1 cellular context compared by ENCODE assay signal in the genomic region with DNA sequence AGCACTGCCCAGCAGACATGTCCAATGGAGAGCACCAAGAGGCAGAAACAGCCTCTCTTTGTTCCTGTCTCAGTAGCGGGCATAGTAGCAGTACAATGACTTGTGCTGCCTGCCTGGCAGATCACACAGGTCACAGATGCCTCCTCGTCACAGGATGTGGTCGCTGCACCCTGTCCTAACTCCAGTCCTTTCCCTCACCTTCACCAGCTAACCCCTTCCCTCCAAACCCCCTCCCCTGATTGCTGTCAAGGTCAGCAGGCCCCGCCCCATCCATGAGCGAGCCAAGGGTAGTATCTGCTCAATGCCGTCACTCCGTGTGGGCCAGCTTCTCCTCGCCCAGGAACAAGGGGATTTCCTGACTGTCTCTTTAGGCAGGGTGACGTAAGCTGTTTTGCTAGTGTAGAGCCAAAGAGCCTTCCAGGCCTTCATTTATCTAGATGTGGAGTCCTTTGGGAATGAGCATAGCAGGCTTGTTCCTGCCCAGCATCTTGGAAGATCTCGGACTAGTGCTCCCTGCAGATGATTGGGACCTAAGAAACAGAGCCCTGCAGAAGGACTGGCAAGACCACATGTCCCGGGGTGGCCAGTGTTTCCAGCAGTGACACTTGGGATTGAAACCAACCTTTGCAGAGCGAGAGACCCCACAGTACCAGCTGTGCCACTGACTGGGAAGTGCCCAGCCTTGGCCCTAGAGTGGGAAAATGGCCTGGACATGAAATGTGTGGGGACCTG.
TF ChIP-seq lines count a peak whose summit lies in the region.

No MANE protein-coding gene starts in this region.

TF ChIP-seq in K562, 482 proteins besides CTCF, POLR2A, EP300 and RAD21 (continued from another document):
- TF ChIP-seq, protein P1, sequence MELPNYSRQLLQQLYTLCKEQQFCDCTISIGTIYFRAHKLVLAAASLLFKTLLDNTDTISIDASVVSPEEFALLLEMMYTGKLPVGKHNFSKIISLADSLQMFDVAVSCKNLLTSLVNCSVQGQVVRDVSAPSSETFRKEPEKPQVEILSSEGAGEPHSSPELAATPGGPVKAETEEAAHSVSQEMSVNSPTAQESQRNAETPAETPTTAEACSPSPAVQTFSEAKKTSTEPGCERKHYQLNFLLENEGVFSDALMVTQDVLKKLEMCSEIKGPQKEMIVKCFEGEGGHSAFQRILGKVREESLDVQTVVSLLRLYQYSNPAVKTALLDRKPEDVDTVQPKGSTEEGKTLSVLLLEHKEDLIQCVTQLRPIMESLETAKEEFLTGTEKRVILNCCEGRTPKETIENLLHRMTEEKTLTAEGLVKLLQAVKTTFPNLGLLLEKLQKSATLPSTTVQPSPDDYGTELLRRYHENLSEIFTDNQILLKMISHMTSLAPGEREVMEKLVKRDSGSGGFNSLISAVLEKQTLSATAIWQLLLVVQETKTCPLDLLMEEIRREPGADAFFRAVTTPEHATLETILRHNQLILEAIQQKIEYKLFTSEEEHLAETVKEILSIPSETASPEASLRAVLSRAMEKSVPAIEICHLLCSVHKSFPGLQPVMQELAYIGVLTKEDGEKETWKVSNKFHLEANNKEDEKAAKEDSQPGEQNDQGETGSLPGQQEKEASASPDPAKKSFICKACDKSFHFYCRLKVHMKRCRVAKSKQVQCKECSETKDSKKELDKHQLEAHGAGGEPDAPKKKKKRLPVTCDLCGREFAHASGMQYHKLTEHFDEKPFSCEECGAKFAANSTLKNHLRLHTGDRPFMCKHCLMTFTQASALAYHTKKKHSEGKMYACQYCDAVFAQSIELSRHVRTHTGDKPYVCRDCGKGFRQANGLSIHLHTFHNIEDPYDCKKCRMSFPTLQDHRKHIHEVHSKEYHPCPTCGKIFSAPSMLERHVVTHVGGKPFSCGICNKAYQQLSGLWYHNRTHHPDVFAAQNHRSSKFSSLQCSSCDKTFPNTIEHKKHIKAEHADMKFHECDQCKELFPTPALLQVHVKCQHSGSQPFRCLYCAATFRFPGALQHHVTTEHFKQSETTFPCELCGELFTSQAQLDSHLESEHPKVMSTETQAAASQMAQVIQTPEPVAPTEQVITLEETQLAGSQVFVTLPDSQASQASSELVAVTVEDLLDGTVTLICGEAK (IDR thresholded peaks at IDR 0.05), result no peak
- TF ChIP-seq, protein P1 (CRISPR knock-in tag; IDR thresholded peaks at IDR 0.05), result no peak
- TF ChIP-seq TRIM28 (IDR thresholded peaks at IDR 0.05) (no peak), CTBP1 (IDR thresholded peaks at IDR 0.05; ENCODE audit: borderline replicate concordance) (no peak)
- TF ChIP-seq, protein P2, sequence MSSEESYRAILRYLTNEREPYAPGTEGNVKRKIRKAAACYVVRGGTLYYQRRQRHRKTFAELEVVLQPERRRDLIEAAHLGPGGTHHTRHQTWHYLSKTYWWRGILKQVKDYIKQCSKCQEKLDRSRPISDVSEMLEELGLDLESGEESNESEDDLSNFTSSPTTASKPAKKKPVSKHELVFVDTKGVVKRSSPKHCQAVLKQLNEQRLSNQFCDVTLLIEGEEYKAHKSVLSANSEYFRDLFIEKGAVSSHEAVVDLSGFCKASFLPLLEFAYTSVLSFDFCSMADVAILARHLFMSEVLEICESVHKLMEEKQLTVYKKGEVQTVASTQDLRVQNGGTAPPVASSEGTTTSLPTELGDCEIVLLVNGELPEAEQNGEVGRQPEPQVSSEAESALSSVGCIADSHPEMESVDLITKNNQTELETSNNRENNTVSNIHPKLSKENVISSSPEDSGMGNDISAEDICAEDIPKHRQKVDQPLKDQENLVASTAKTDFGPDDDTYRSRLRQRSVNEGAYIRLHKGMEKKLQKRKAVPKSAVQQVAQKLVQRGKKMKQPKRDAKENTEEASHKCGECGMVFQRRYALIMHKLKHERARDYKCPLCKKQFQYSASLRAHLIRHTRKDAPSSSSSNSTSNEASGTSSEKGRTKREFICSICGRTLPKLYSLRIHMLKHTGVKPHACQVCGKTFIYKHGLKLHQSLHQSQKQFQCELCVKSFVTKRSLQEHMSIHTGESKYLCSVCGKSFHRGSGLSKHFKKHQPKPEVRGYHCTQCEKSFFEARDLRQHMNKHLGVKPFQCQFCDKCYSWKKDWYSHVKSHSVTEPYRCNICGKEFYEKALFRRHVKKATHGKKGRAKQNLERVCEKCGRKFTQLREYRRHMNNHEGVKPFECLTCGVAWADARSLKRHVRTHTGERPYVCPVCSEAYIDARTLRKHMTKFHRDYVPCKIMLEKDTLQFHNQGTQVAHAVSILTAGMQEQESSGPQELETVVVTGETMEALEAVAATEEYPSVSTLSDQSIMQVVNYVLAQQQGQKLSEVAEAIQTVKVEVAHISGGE (CRISPR knock-in tag; IDR thresholded peaks at IDR 0.05), result 0 out of 6 replicates have a peak, but pooled peaks of 1 of the 3 experiments have one; percentile 20
- TF ChIP-seq, protein P3, sequence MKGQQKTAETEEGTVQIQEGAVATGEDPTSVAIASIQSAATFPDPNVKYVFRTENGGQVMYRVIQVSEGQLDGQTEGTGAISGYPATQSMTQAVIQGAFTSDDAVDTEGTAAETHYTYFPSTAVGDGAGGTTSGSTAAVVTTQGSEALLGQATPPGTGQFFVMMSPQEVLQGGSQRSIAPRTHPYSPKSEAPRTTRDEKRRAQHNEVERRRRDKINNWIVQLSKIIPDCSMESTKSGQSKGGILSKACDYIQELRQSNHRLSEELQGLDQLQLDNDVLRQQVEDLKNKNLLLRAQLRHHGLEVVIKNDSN (CRISPR knock-in tag; IDR thresholded peaks at IDR 0.05), result no peak
